In the genomic region with DNA sequence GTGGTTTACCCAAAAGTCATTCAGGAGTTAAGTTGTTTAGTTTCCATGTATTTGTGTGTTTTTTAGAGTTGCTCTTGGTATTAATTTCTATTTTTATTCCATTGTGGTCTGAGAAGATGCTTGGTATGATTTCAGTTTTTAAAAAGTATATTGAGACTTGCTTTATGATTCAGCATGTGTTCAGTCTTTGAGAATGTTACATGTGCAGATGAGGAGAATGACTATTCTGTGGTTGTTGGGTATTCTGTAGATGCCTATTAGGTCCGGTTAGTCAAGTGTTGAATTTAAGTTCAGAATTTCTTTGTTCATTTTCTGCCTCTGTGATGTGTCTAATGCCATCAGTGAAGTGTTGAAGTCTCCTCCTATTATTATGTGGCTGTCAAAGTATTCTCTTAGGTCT, we compare ENCODE assay signal across 9 cellular contexts.
A peak's percentile ranks its signal among the peaks of the same experiment; 100 is the strongest.
DNase-seq lines count a peak whose midpoint lies in the region; ATAC-seq and TF ChIP-seq lines count a peak whose summit lies in the region.
"Had no signal": no experiment of that assay in that cellular context is flagged by ENCODE, and none has a peak within 500 bp of the region (broad histone marks: within the 10 kb centered on the region; RNA-seq: fewer than 3 reads in every experiment).

No MANE protein-coding gene starts in this region.

- peaks cover 0 to 10% (median 4%) of the 10 kb centered on the region in 11 donors for H3K9me3 ChIP-seq in heart right ventricle

- H3K4me3 Mint-ChIP-seq in central memory CD8-positive, alpha-beta T cell: no peak overlapping the region

- H3K36me3 ChIP-seq in heart right ventricle: no peaks in the 10 kb centered on the region

- peak overlapping the region; percentile 47 for H3K27ac Mint-ChIP-seq in central memory CD8-positive, alpha-beta T cell (ENCODE audit: low read depth)

- DNase-seq in GM04503 (ENCODE audit: low read depth): peak; percentile 39
- no peak for DNase-seq in central memory CD8-positive, alpha-beta T cell (ENCODE audit: low spot score in 2 of 2)
- no peak for DNase-seq in posterior vena cava (ENCODE audit: low spot score)
- no peak for DNase-seq in stimulated activated CD4-positive, alpha-beta T cell treated with anti-CD3 and anti-CD28 coated beads, Interleukin-4, amount 100 ng/mL, for 4 hours
- no peak for DNase-seq in heart right ventricle
- DNase-seq in NAMALWA (ENCODE audit: low spot score): no peak
- DNase-seq: NCI-H524 treated with DMSO at 0.1 percent for 48 hours had no signal

- no peak overlapping the region for H3K4me3 ChIP-seq in heart right ventricle

- H3K27me3 Mint-ChIP-seq in central memory CD8-positive, alpha-beta T cell: no peaks in the 10 kb centered on the region

- peak; percentile 90 for ATAC-seq in GM19452 (IDR thresholded peaks at IDR 0.05; ENCODE audit: unreplicated experiment)
- ATAC-seq in HG03039 (IDR thresholded peaks at IDR 0.05; ENCODE audit: unreplicated experiment): peak; percentile 97
- ATAC-seq in central memory CD8-positive, alpha-beta T cell (replicated peaks; ENCODE audit: extremely low read depth, poor library complexity, severe bottlenecking): no peak
- ATAC-seq in heart right ventricle: no peak

- TF ChIP-seq CTCF in heart right ventricle (IDR thresholded peaks at IDR 0.05): no peak

- H3K27ac ChIP-seq in heart right ventricle: no peak overlapping the region

- peaks cover 35% of the 10 kb centered on the region for H3K4me1 Mint-ChIP-seq in central memory CD8-positive, alpha-beta T cell

- no peaks in the 10 kb centered on the region for H3K9me3 Mint-ChIP-seq in central memory CD8-positive, alpha-beta T cell

- no peaks in the 10 kb centered on the region for H3K36me3 Mint-ChIP-seq in central memory CD8-positive, alpha-beta T cell (ENCODE audit: insufficient read depth)

- H3K27me3 ChIP-seq in heart right ventricle: no peaks in the 10 kb centered on the region

- H3K4me1 ChIP-seq in heart right ventricle: peaks cover 0 to 57% (median 30%) of the 10 kb centered on the region in 9 donors

- WGBS in heart right ventricle, 2 donors: 58 to 70% methylated on average over 1 of the region's 1 CpG

- intact Hi-C loops in posterior vena cava (cut with DNase I) (no loop called here), heart right ventricle (cut with DNase I) (loop anchor here in 2 of 10 donors (5.0 to 10.0 kb wide), 2 partner anchors 71 to 73 kb away; no protein-coding TSS in a partner anchor)

Comparison
In these comparisons a context has a peak if more than half of its experiments do, and no peak if none do; other contexts are left out.
1. ATAC-seq: peak in GM19452 (single experiment) and HG03039 (single experiment); none in central memory CD8-positive, alpha-beta T cell (single experiment) and heart right ventricle (0 of 8).